ENCODE assay signal across 9 cellular contexts in genomic region chr12:88578821-88579518, GRCh38. TPM values are rescaled to one million over a fixed set of nuclear protein-coding genes. Genes with fewer than 3 reads are reported as not detected.
DNase-seq lines count a peak whose midpoint lies in the region; ATAC-seq and TF ChIP-seq lines count a peak whose summit lies in the region.
"Had no signal": no experiment of that assay in that cellular context is flagged by ENCODE, and none has a peak within 500 bp of the region (broad histone marks: within the 10 kb centered on the region; RNA-seq: fewer than 3 reads in every experiment).

No MANE protein-coding gene starts in this region.

- no peak overlapping the region for H3K4me2 ChIP-seq in Karpas-422 (ENCODE audit: low read depth, low read length, poor library complexity, severe bottlenecking)

- H3K4me3 ChIP-seq in duodenal mucosa (ENCODE audit: low read depth in 1 of 2, low read length in 2 of 2), result peak overlapping the region; percentile 85 to 98
- peak overlapping the region; percentile 67 for H3K4me3 ChIP-seq in mucosa of descending colon
- no peak overlapping the region for H3K4me3 ChIP-seq in Karpas-422 (ENCODE audit: low read length)

- H3K79me2 ChIP-seq in Karpas-422 (ENCODE audit: low read length), result no peaks in the 10 kb centered on the region

- TF ChIP-seq CTCF in HFFc6 (IDR thresholded peaks at IDR 0.05), result peak; percentile 73
- peak; percentile 39 for TF ChIP-seq CTCF in mucosa of descending colon (IDR thresholded peaks at IDR 0.05)
- no peak for TF ChIP-seq CTCF in GM10266 (IDR thresholded peaks at IDR 0.05; ENCODE audit: control insufficient read depth, insufficient read depth, low read depth, missing control alignments)

- H3K27ac ChIP-seq in duodenal mucosa (ENCODE audit: low read depth, low read length), result no peak overlapping the region
- no peak overlapping the region for H3K27ac ChIP-seq in Karpas-422 (ENCODE audit: low read length)

- peaks cover 7% of the 10 kb centered on the region; the same call in 1 of the 2 replicates for H3K27me3 Mint-ChIP-seq in HFFc6 (ENCODE audit: insufficient read depth)

- DNase-seq in 8988T (peak; percentile 18), HFFc6 (peak; percentile 17), NOMO-1 (lab: John Stamatoyannopoulos, UW; ENCODE audit: unreplicated experiment in 2 of 2) (peak; percentile 38 to 70), mucosa of descending colon (peak; percentile 33 to 64 (median 40)), Karpas-422 (no peak), GM10266 (ENCODE audit: extremely low spot score) (no peak)

- no peaks in the 10 kb centered on the region for H3K9me3 ChIP-seq in duodenal mucosa (ENCODE audit: control insufficient read depth in 1 of 2, low read length in 2 of 2)
- no peaks in the 10 kb centered on the region for H3K9me3 ChIP-seq in mucosa of descending colon
- H3K9me3 ChIP-seq in Karpas-422 (ENCODE audit: low read length), result no peaks in the 10 kb centered on the region

- ATAC-seq in mucosa of descending colon (peak; percentile 56), HG02588 (IDR thresholded peaks at IDR 0.05; ENCODE audit: unreplicated experiment) (no peak)

- peak overlapping the region; percentile 77 for H3K27ac Mint-ChIP-seq in HFFc6
- H3K27ac Mint-ChIP-seq: stimulated activated naive CD8-positive, alpha-beta T cell treated with anti-CD3 and anti-CD28 coated beads, Interleukin-15, Interleukin-2, amounts not matched to agents 100 ng/mL and 50 ng/mL, for 24 hours had no signal

- no peaks in the 10 kb centered on the region for H4K20me1 ChIP-seq in Karpas-422 (ENCODE audit: insufficient read depth, low read depth, low read length)

- H3K4me3 Mint-ChIP-seq in HFFc6, result peak overlapping the region; percentile 97

- H3K9ac ChIP-seq in duodenal mucosa (ENCODE audit: low read depth in 1 of 2, low read length in 2 of 2) (peak overlapping the region; percentile 73 to 75), Karpas-422 (ENCODE audit: low read length) (no peak overlapping the region)

- H3K4me1 Mint-ChIP-seq in HFFc6 (ENCODE audit: low read depth), result peaks cover 51% of the 10 kb centered on the region

- intact Hi-C loops in mucosa of descending colon (cut with DNase I, micrococcal nuclease), result no loop called here

- H3K9me2 ChIP-seq in Karpas-422 (replicated peaks; ENCODE audit: insufficient read depth, low read length), result no peaks in the 10 kb centered on the region

- H3K36me3 ChIP-seq in duodenal mucosa (ENCODE audit: control insufficient read depth in 1 of 2, insufficient read depth in 2 of 2, low read length in 2 of 2) (no peaks in the 10 kb centered on the region), mucosa of descending colon (ENCODE audit: low read depth) (no peaks in the 10 kb centered on the region), Karpas-422 (ENCODE audit: insufficient read depth, low read length) (no peaks in the 10 kb centered on the region)

- no peaks in the 10 kb centered on the region; the same call in 1 of the 2 replicates for H3K36me3 Mint-ChIP-seq in HFFc6 (ENCODE audit: low read depth)

- H2AFZ ChIP-seq in Karpas-422 (ENCODE audit: low read length), result no peak overlapping the region

- H3K27me3 ChIP-seq in duodenal mucosa (ENCODE audit: control insufficient read depth in 1 of 2, insufficient read depth in 2 of 2, low read length in 2 of 2), result no peaks in the 10 kb centered on the region
- no peaks in the 10 kb centered on the region for H3K27me3 ChIP-seq in Karpas-422 (ENCODE audit: low read length)

- no peaks in the 10 kb centered on the region for H3K9me3 Mint-ChIP-seq in HFFc6
- H3K9me3 Mint-ChIP-seq: stimulated activated naive CD8-positive, alpha-beta T cell treated with anti-CD3 and anti-CD28 coated beads, Interleukin-15, Interleukin-2, amounts not matched to agents 100 ng/mL and 50 ng/mL, for 24 hours had no signal

- H3K4me1 ChIP-seq in duodenal mucosa (ENCODE audit: control insufficient read depth in 1 of 2, insufficient read depth in 2 of 2, low read length in 2 of 2) (peaks cover 3 to 18% of the 10 kb centered on the region in 2 donors), mucosa of descending colon (ENCODE audit: low read depth) (peaks cover 29% of the 10 kb centered on the region), Karpas-422 (ENCODE audit: low read length) (no peaks in the 10 kb centered on the region)

RNA-seq across cellular contexts. Expression of gene KITLG, which starts 1.3 kb away (rescaled TPM):
- 10 to 100 TPM; 44.4 to 91.2 (median 74.2) TPM for total RNA-seq in HFFc6 (2021; fragmentation: NEBNext Ultra II Directional; extraction: Animal tissue kit (Norgen Biotek cat#: 25700))
- total RNA-seq in mucosa of descending colon, result 10 to 100 TPM; 28.5 to 96.2 (median 37.4) TPM
- not detected in 2 replicates for total RNA-seq in Karpas-422 (2014; rRNA removed; shearing (Covaris generic); ENCODE audit: low replicate concordance)

Comparison
In these comparisons a context has a peak if more than half of its experiments do, and no peak if none do; other contexts are left out.
1. DNase-seq: peak in 8988T (single experiment), HFFc6 (single experiment), NOMO-1 (2 of 2) and mucosa of descending colon (3 of 3); none in Karpas-422 (single experiment) and GM10266 (single experiment).
2. RNA of gene KITLG, which starts 1.3 kb away (total RNA-seq): 44.4 to 91.2 TPM in HFFc6 and 28.5 to 96.2 TPM in mucosa of descending colon; not detected in Karpas-422; every median in the first group is over 10 times any median in the second.